16 cellular contexts compared by ENCODE assay signal in the genomic region with DNA sequence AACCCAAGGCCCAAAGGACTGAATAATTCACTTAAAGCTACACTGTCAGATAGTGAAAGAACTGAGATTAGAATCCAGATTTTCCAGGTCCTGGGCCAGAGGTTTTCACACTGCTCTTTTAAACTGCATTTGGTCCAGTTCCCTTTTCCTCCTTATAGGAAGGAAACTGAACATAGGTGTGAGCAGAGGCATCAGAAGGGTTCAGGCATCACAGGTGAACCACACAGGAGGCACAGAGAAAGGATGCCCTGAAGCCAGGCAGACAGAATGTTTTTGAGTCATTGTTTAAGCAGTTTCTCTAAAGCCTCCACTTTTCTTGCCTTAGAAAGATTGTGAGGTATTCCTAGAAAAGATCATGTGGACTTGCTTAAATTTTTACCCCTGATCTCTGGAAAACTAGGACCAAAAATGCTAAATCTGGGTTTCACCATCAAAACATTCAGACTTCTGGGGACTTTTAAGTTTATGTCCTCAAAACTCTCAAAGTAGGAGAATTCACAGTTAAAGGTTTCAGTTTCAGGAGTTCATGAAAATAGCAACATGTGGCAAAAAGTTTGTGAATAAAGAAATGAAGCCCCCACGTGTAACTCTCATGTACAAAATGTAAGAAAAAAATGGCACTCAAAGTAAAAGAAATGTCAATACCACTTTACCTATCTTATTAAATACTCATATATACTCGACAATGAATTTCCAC.
DNase-seq lines count a peak whose midpoint lies in the region; ATAC-seq and TF ChIP-seq lines count a peak whose summit lies in the region.
"Had no signal": no experiment of that assay in that cellular context is flagged by ENCODE, and none has a peak within 500 bp of the region (broad histone marks: within the 10 kb centered on the region; RNA-seq: fewer than 3 reads in every experiment).

No MANE protein-coding gene starts in this region.

- H3K27ac Mint-ChIP-seq in endothelial cell (ENCODE audit: unreplicated experiment), result no peak overlapping the region
- H3K27ac Mint-ChIP-seq in activated naive CD8-positive, alpha-beta T cell treated with anti-CD3 and anti-CD28 coated beads for 36 hours, result no peak overlapping the region
- H3K27ac Mint-ChIP-seq: activated CD8-positive, alpha-beta memory T cell treated with anti-CD3 and anti-CD28 coated beads, Interleukin-2, amount 10 ng/mL, durations not matched to agents 7 days and 5 days; naive thymus-derived CD8-positive, alpha-beta T cell had no signal

- no peaks in the 10 kb centered on the region for H3K4me1 Mint-ChIP-seq in endothelial cell (ENCODE audit: unreplicated experiment)
- no peaks in the 10 kb centered on the region for H3K4me1 Mint-ChIP-seq in activated naive CD8-positive, alpha-beta T cell treated with anti-CD3 and anti-CD28 coated beads for 36 hours
- H3K4me1 Mint-ChIP-seq: activated CD8-positive, alpha-beta memory T cell treated with anti-CD3 and anti-CD28 coated beads, Interleukin-2, amount 10 ng/mL, durations not matched to agents 7 days and 5 days; naive thymus-derived CD8-positive, alpha-beta T cell had no signal

- DNase-seq in endothelial cell (ENCODE audit: low spot score), result no peak
- DNase-seq in activated naive CD8-positive, alpha-beta T cell treated with anti-CD3 and anti-CD28 coated beads for 36 hours, result no peak
- DNase-seq in foreskin keratinocyte, result no peak
- no peak for DNase-seq in NOMO-1 (lab: John Stamatoyannopoulos, UW; ENCODE audit: unreplicated experiment in 2 of 2)
- DNase-seq: activated CD4-positive, CD25-positive, alpha-beta regulatory T cell; activated CD8-positive, alpha-beta memory T cell treated with anti-CD3 and anti-CD28 coated beads, Interleukin-2, amount 10 ng/mL, durations not matched to agents 7 days and 5 days; activated naive CD4-positive, alpha-beta T cell treated with Interleukin-2 at 50 U/mL for 16 hours; effector CD4-positive, alpha-beta T cell; naive thymus-derived CD8-positive, alpha-beta T cell; NCI-H446 treated with DMSO at 0.1 percent for 48 hours; PC-3 had no signal

- H3K4me1 ChIP-seq in foreskin keratinocyte, result no peaks in the 10 kb centered on the region
- H3K4me1 ChIP-seq: HAP-1 had no signal

- ATAC-seq in GM18858 (IDR thresholded peaks at IDR 0.05; ENCODE audit: unreplicated experiment) (peak; percentile 35), GM21447 (IDR thresholded peaks at IDR 0.05; ENCODE audit: unreplicated experiment) (peak; percentile 69), HG02884 (IDR thresholded peaks at IDR 0.05; ENCODE audit: unreplicated experiment) (peak; percentile 50), HG03520 (IDR thresholded peaks at IDR 0.05; ENCODE audit: unreplicated experiment) (peak; percentile 43), foreskin keratinocyte (no peak)
- ATAC-seq: activated CD8-positive, alpha-beta memory T cell treated with anti-CD3 and anti-CD28 coated beads, Interleukin-2, amount 10 ng/mL, durations not matched to agents 7 days and 5 days; naive thymus-derived CD8-positive, alpha-beta T cell; PC-3 had no signal

- no peaks in the 10 kb centered on the region for H3K36me3 Mint-ChIP-seq in endothelial cell (ENCODE audit: low read depth, unreplicated experiment)
- H3K36me3 Mint-ChIP-seq in activated naive CD8-positive, alpha-beta T cell treated with anti-CD3 and anti-CD28 coated beads for 36 hours, result no peaks in the 10 kb centered on the region
- H3K36me3 Mint-ChIP-seq: activated CD8-positive, alpha-beta memory T cell treated with anti-CD3 and anti-CD28 coated beads, Interleukin-2, amount 10 ng/mL, durations not matched to agents 7 days and 5 days; naive thymus-derived CD8-positive, alpha-beta T cell had no signal

- no peak overlapping the region for H3K4me3 Mint-ChIP-seq in endothelial cell (ENCODE audit: unreplicated experiment)
- no peak overlapping the region for H3K4me3 Mint-ChIP-seq in activated naive CD8-positive, alpha-beta T cell treated with anti-CD3 and anti-CD28 coated beads for 36 hours
- H3K4me3 Mint-ChIP-seq: activated CD8-positive, alpha-beta memory T cell treated with anti-CD3 and anti-CD28 coated beads, Interleukin-2, amount 10 ng/mL, durations not matched to agents 7 days and 5 days; naive thymus-derived CD8-positive, alpha-beta T cell had no signal

- H3K27ac ChIP-seq in foreskin keratinocyte, result no peak overlapping the region

- peaks cover 3% of the 10 kb centered on the region for H3K27me3 Mint-ChIP-seq in endothelial cell (ENCODE audit: unreplicated experiment)
- peaks cover 26% of the 10 kb centered on the region for H3K27me3 Mint-ChIP-seq in activated naive CD8-positive, alpha-beta T cell treated with anti-CD3 and anti-CD28 coated beads for 36 hours
- H3K27me3 Mint-ChIP-seq: activated CD8-positive, alpha-beta memory T cell treated with anti-CD3 and anti-CD28 coated beads, Interleukin-2, amount 10 ng/mL, durations not matched to agents 7 days and 5 days had no signal

- H3K27me3 ChIP-seq in foreskin keratinocyte, result peaks cover 22% of the 10 kb centered on the region

- TF ChIP-seq CTCF in endothelial cell (IDR thresholded peaks at IDR 0.05; ENCODE audit: unreplicated experiment), result no peak
- no peak for TF ChIP-seq CTCF in foreskin keratinocyte (conservative IDR thresholded peaks at IDR 0.05)

- H3K9me3 Mint-ChIP-seq in endothelial cell (ENCODE audit: unreplicated experiment), result no peaks in the 10 kb centered on the region
- no peaks in the 10 kb centered on the region for H3K9me3 Mint-ChIP-seq in activated naive CD8-positive, alpha-beta T cell treated with anti-CD3 and anti-CD28 coated beads for 36 hours
